Comparison of ENCODE assay signal across 8 cellular contexts in genomic region chr3:185823280-185824044, GRCh38. TPM values are rescaled to one million over a fixed set of nuclear protein-coding genes. Genes with fewer than 3 reads are reported as not detected.
DNase-seq lines count a peak whose midpoint lies in the region; ATAC-seq, FAIRE-seq and TF ChIP-seq lines count a peak whose summit lies in the region.

No MANE protein-coding gene starts in this region.

- no peaks in the 10 kb centered on the region for H4K20me1 ChIP-seq in SU-DHL-6 (ENCODE audit: low read depth, low read length)

- DNase-seq in AG04449 (ENCODE audit: low read depth, low spot score) (no peak), H54 (ENCODE audit: insufficient read length, low spot score) (peak; percentile 34), dermis blood vessel endothelial cell (peak; percentile 62), lower leg skin (ENCODE audit: low spot score in 2 of 2) (peak; percentile 20 to 91), suprapubic skin (ENCODE audit: low spot score in 2 of 2) (peak in 1 of 2 donors; percentile 64)

- TF ChIP-seq CTCF in AG04449 (IDR thresholded peaks at IDR 0.05; ENCODE audit: insufficient read depth, low read length, missing control alignments) = no peak
- no peak for TF ChIP-seq CTCF in SU-DHL-6 (IDR thresholded peaks at IDR 0.05; ENCODE audit: insufficient read depth, low read length, poor library complexity, severe bottlenecking)
- TF ChIP-seq CTCF in lower leg skin (IDR thresholded peaks at IDR 0.05) = no peak
- no peak for TF ChIP-seq CTCF in suprapubic skin (IDR thresholded peaks at IDR 0.05)

- H3K4me3 ChIP-seq in AG04449 (ENCODE audit: low read depth, low read length) (peak overlapping the region; percentile 92), SU-DHL-6 (ENCODE audit: insufficient read depth, low read length, poor library complexity, severe bottlenecking) (peak overlapping the region; percentile 55), lower leg skin (ENCODE audit: low read depth, poor library complexity, severe bottlenecking) (peak overlapping the region; percentile 69), suprapubic skin (peak overlapping the region; percentile 66)

- POLR2A ChIA-PET in AG04449 (lab: Yijun Ruan, JAX) = interaction anchor here (0.9 to 2.3 kb wide), 7 partner anchors 10 to 165 kb away, joined by 3 to 7 read pairs (median 4); no protein-coding TSS in a partner anchor

- H3K27me3 ChIP-seq in SU-DHL-6 (ENCODE audit: low read length) (no peaks in the 10 kb centered on the region), suprapubic skin (peaks cover 38% of the 10 kb centered on the region)

- no peaks in the 10 kb centered on the region for H3K9me2 ChIP-seq in SU-DHL-6 (replicated peaks; ENCODE audit: insufficient read depth, low read length)

- ATAC-seq in HG03097 (IDR thresholded peaks at IDR 0.05; ENCODE audit: low FRiP score, unreplicated experiment) (no peak), GM21515 (IDR thresholded peaks at IDR 0.05; ENCODE audit: unreplicated experiment) (no peak)

- no peak for FAIRE-seq in H54 (lab: Jason Lieb, UNC)

- H3K36me3 ChIP-seq in SU-DHL-6 (ENCODE audit: low read length) (no peaks in the 10 kb centered on the region), suprapubic skin (no peaks in the 10 kb centered on the region)

- no peaks in the 10 kb centered on the region for H3K79me2 ChIP-seq in SU-DHL-6 (ENCODE audit: insufficient read depth, low read length)

- 1 to 2% methylated on average over 51 to 63 of the region's 79 CpGs for WGBS in lower leg skin, 2 donors
- under 1% methylated on average over 52 of the region's 79 CpGs for WGBS in suprapubic skin

- no peaks in the 10 kb centered on the region for H3K9me3 ChIP-seq in SU-DHL-6 (ENCODE audit: insufficient read depth, low read length)
- no peaks in the 10 kb centered on the region for H3K9me3 ChIP-seq in suprapubic skin

- H3K27ac ChIP-seq in SU-DHL-6 (ENCODE audit: low read depth, low read length) = no peak overlapping the region
- peak overlapping the region; percentile 75 for H3K27ac ChIP-seq in suprapubic skin

- CTCF ChIA-PET in AG04449 (lab: Yijun Ruan, JAX) = interaction anchor here (0.6 to 4.9 kb wide), 8 partner anchors 55 to 472 kb away, joined by 3 to 35 read pairs (median 4); no protein-coding TSS in a partner anchor

- no peak for TF ChIP-seq EP300 in suprapubic skin (IDR thresholded peaks at IDR 0.05)

- H3F3A ChIP-seq in SU-DHL-6 (ENCODE audit: insufficient read depth) = no peaks in the 10 kb centered on the region

- peak overlapping the region; percentile 82 for H2AFZ ChIP-seq in SU-DHL-6 (ENCODE audit: low read depth, low read length, severe bottlenecking)

- H3K9ac ChIP-seq in SU-DHL-6 (ENCODE audit: low read length) = peak overlapping the region; percentile 48

- intact Hi-C loops in lower leg skin (cut with DNase I; ENCODE audit: low total_unique reads) = no loop called here

- no peak for TF ChIP-seq POLR2A in H54 (IDR thresholded peaks at IDR 0.05; ENCODE audit: low read depth, low read length)
- no peak for TF ChIP-seq POLR2A in lower leg skin (IDR thresholded peaks at IDR 0.05)
- TF ChIP-seq POLR2A in suprapubic skin (IDR thresholded peaks at IDR 0.05) = no peak

- peaks cover 37% of the 10 kb centered on the region for H3K4me1 ChIP-seq in suprapubic skin

- H3K4me2 ChIP-seq in SU-DHL-6 (ENCODE audit: low read depth, low read length, poor library complexity, severe bottlenecking) = peak overlapping the region; percentile 62

RNA-seq across cellular contexts. Expression of gene IGF2BP2, which starts 1.4 kb away (rescaled TPM):
- total RNA-seq in dermis blood vessel endothelial cell = 30.0 and 61.2 TPM in 2 replicates
- 10 to 100 TPM in 2 of 4 donors, 1 to 10 TPM in 2; 5.1 to 29.8 (median 9.3) TPM for total RNA-seq in lower leg skin
- 10 to 100 TPM in 1 of 4 donors, 1 to 10 TPM in 3; 7.6 to 29.9 (median 8.4) TPM for total RNA-seq in suprapubic skin
